Comparison of ENCODE assay signal across 1 cellular context in genomic region chr2:235518317-235519090, GRCh38.
TF ChIP-seq lines count a peak whose summit lies in the region.

No MANE protein-coding gene starts in this region.

TF ChIP-seq in A549, 52 proteins besides CTCF, POLR2A, EP300 and RAD21 (continued from another document):
- TF ChIP-seq POLR2AphosphoS2 (conservative IDR thresholded peaks at IDR 0.05; ENCODE audit: low read length) (no peak), HES2 (IDR thresholded peaks at IDR 0.05) (no peak)
